ENCODE assay signal across 11 cellular contexts in the genomic region with DNA sequence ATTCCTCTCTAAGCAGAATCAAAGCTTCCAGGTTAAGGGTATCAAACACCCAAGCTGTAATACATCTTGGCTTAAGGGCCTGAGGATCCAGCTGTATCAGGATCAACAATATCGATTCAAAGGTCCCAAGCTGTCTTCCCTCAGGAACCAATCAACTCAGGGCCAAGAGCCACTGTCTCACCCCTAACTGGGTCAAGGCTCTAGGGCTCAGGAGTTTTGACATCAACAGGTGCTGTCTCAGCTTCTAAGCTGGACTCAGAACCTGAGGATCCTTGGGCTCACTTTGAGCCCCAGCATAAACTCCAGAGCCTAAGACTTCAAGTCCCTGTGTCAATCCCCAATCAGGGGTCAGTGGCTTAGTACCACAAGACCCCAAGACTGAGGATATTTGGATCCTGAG. TPM values are rescaled to one million over a fixed set of nuclear protein-coding genes. Genes with fewer than 3 reads are reported as not detected.
DNase-seq lines count a peak whose midpoint lies in the region; ATAC-seq and TF ChIP-seq lines count a peak whose summit lies in the region.
"Had no signal": no experiment of that assay in that cellular context is flagged by ENCODE, and none has a peak within 500 bp of the region (broad histone marks: within the 10 kb centered on the region; RNA-seq: fewer than 3 reads in every experiment).

No MANE protein-coding gene starts in this region.

- H3K36me3 Mint-ChIP-seq in T-helper 1 cell treated with Interleukin-12 subunit alpha and Interleukin-12 subunit beta and Interleukin-4 antibody, amounts not matched to agents 30 μg/mL and 1 μg/mL, for 36 hours (ENCODE audit: low read depth): peaks cover 8% of the 10 kb centered on the region
- peaks cover 13% of the 10 kb centered on the region for H3K36me3 Mint-ChIP-seq in activated B cell treated with CpG ODN at 0.5 μM for 24 hours (ENCODE audit: low read depth)

- no peaks in the 10 kb centered on the region for H3K27me3 ChIP-seq in iPS-15b (ENCODE audit: control insufficient read depth, insufficient read depth, low read length)

- no peak for TF ChIP-seq CTCF in activated B cell treated with CpG ODN at 0.5 μM for 24 hours (IDR thresholded peaks at IDR 0.05)

- no peak overlapping the region for H3K27ac Mint-ChIP-seq in T-helper 1 cell treated with Interleukin-12 subunit alpha and Interleukin-12 subunit beta and Interleukin-4 antibody, amounts not matched to agents 30 μg/mL and 1 μg/mL, for 36 hours
- peak overlapping the region; percentile 56 for H3K27ac Mint-ChIP-seq in activated B cell treated with CpG ODN at 0.5 μM for 24 hours
- no peak overlapping the region for H3K27ac Mint-ChIP-seq in stimulated activated naive CD8-positive, alpha-beta T cell treated with anti-CD3 and anti-CD28 coated beads, Interleukin-15, amount 100 ng/mL, for 72 hours

- peaks cover 9% of the 10 kb centered on the region for H3K4me1 Mint-ChIP-seq in T-helper 1 cell treated with Interleukin-12 subunit alpha and Interleukin-12 subunit beta and Interleukin-4 antibody, amounts not matched to agents 30 μg/mL and 1 μg/mL, for 36 hours (ENCODE audit: low read depth)
- H3K4me1 Mint-ChIP-seq in activated B cell treated with CpG ODN at 0.5 μM for 24 hours: peaks cover 11% of the 10 kb centered on the region
- H3K4me1 Mint-ChIP-seq in stimulated activated naive CD8-positive, alpha-beta T cell treated with anti-CD3 and anti-CD28 coated beads, Interleukin-15, amount 100 ng/mL, for 72 hours: peaks cover 15% of the 10 kb centered on the region

- no peak for DNase-seq in T-helper 1 cell
- no peak for DNase-seq in activated B cell treated with CpG ODN at 0.5 μM for 24 hours
- no peak for DNase-seq in stimulated activated naive CD8-positive, alpha-beta T cell treated with anti-CD3 and anti-CD28 coated beads, Interleukin-15, amount 100 ng/mL, for 72 hours
- no peak for DNase-seq in NCI-H345 treated with DMSO at 0.1 percent for 48 hours (lab: John Stamatoyannopoulos, UW; ENCODE audit: unreplicated experiment)
- DNase-seq in HK-2 (ENCODE audit: unreplicated experiment): no peak
- no peak for DNase-seq in cortex of kidney (lab: John Stamatoyannopoulos, UW)

- no peaks in the 10 kb centered on the region for H3K9me3 ChIP-seq in iPS-15b (ENCODE audit: control insufficient read depth, insufficient read depth, low read length)

- H3K9me3 Mint-ChIP-seq in T-helper 1 cell treated with Interleukin-12 subunit alpha and Interleukin-12 subunit beta and Interleukin-4 antibody, amounts not matched to agents 30 μg/mL and 1 μg/mL, for 36 hours: no peaks in the 10 kb centered on the region
- no peaks in the 10 kb centered on the region for H3K9me3 Mint-ChIP-seq in activated B cell treated with CpG ODN at 0.5 μM for 24 hours
- no peaks in the 10 kb centered on the region for H3K9me3 Mint-ChIP-seq in stimulated activated naive CD8-positive, alpha-beta T cell treated with anti-CD3 and anti-CD28 coated beads, Interleukin-15, amount 100 ng/mL, for 72 hours

- intact Hi-C loops in activated B cell treated with CpG ODN at 0.5 μM for 24 hours (cut with micrococcal nuclease): no loop called here

- H3K4me3 Mint-ChIP-seq in T-helper 1 cell treated with Interleukin-12 subunit alpha and Interleukin-12 subunit beta and Interleukin-4 antibody, amounts not matched to agents 30 μg/mL and 1 μg/mL, for 36 hours: peak overlapping the region; percentile 65
- H3K4me3 Mint-ChIP-seq in activated B cell treated with CpG ODN at 0.5 μM for 24 hours: peak overlapping the region; percentile 91
- H3K4me3 Mint-ChIP-seq in stimulated activated naive CD8-positive, alpha-beta T cell treated with anti-CD3 and anti-CD28 coated beads, Interleukin-15, amount 100 ng/mL, for 72 hours: peak overlapping the region; percentile 81 to 88

- H3K27me3 Mint-ChIP-seq in T-helper 1 cell treated with Interleukin-12 subunit alpha and Interleukin-12 subunit beta and Interleukin-4 antibody, amounts not matched to agents 30 μg/mL and 1 μg/mL, for 36 hours (ENCODE audit: low read depth): no peaks in the 10 kb centered on the region
- H3K27me3 Mint-ChIP-seq in activated B cell treated with CpG ODN at 0.5 μM for 24 hours: no peaks in the 10 kb centered on the region
- H3K27me3 Mint-ChIP-seq in stimulated activated naive CD8-positive, alpha-beta T cell treated with anti-CD3 and anti-CD28 coated beads, Interleukin-15, amount 100 ng/mL, for 72 hours: no peaks in the 10 kb centered on the region

- CTCF ChIA-PET in activated B cell treated with CpG ODN at 0.5 μM for 24 hours (lab: Charles Lee): interaction anchor here (2.0 kb wide), 1 partner anchor 65 kb away, joined by 6 read pairs; no protein-coding TSS in a partner anchor

- peaks cover 9% of the 10 kb centered on the region for H3K36me3 ChIP-seq in iPS-15b (ENCODE audit: control insufficient read depth, insufficient read depth, low read length)

- peak overlapping the region; percentile 91 for H3K4me3 ChIP-seq in iPS-15b (ENCODE audit: low read depth, low read length)

- no peaks in the 10 kb centered on the region for H3K4me1 ChIP-seq in iPS-15b (ENCODE audit: control insufficient read depth, insufficient read depth, low read length)

- no peak for ATAC-seq in activated B cell treated with CpG ODN at 0.5 μM for 24 hours (ENCODE audit: low read depth)
- ATAC-seq in stimulated activated naive CD8-positive, alpha-beta T cell treated with anti-CD3 and anti-CD28 coated beads, Interleukin-15, amount 100 ng/mL, for 72 hours: no peak

- peak overlapping the region; percentile 38 for H3K9ac ChIP-seq in iPS-15b (ENCODE audit: low read depth, low read length)

- POLR2A ChIA-PET in activated B cell treated with CpG ODN at 0.5 μM for 24 hours (lab: Charles Lee): interaction anchor here (3.7 kb wide), 1 partner anchor 14 kb away, joined by 69 read pairs; a partner anchor contains a TSS

RNA-seq across cellular contexts. Expression of a gene that starts 0.9 kb away (rescaled TPM):
- total RNA-seq in activated B cell treated with CpG ODN at 0.5 μM for 24 hours: 4.7 and 5.2 TPM in 2 replicates

RNA-seq across cellular contexts. Expression of a gene that starts 7.7 kb away (rescaled TPM):
- not detected in 2 replicates for total RNA-seq in activated B cell treated with CpG ODN at 0.5 μM for 24 hours
- total RNA-seq: A172; T-helper 1 cell treated with Interleukin-12 subunit alpha and Interleukin-12 subunit beta and Interleukin-4 antibody, amounts not matched to agents 30 ng/mL and 1 ng/mL, for 36 hours; temporal lobe had no signal

RNA-seq across cellular contexts. Expression of a gene that starts 13.8 kb away (rescaled TPM):
- 141 and 160 TPM in 2 replicates for total RNA-seq in activated B cell treated with CpG ODN at 0.5 μM for 24 hours

RNA-seq across cellular contexts. Expression of a gene that starts 28.2 kb away (rescaled TPM):
- total RNA-seq in activated B cell treated with CpG ODN at 0.5 μM for 24 hours: 73.9 and 91.5 TPM in 2 replicates

RNA-seq across cellular contexts. Expression of a gene that starts 28.9 kb away (rescaled TPM):
- 17.7 and 20.8 TPM in 2 replicates for total RNA-seq in activated B cell treated with CpG ODN at 0.5 μM for 24 hours
